Comparison of ENCODE assay signal across 2 cellular contexts in genomic region chr4:79284893-79285292, GRCh38.
TF ChIP-seq lines count a peak whose summit lies in the region.

No MANE protein-coding gene starts in this region.

TF ChIP-seq in SK-N-SH, 30 proteins besides CTCF, POLR2A, EP300 and RAD21 (continued from another document):
- TF ChIP-seq, protein P1, sequence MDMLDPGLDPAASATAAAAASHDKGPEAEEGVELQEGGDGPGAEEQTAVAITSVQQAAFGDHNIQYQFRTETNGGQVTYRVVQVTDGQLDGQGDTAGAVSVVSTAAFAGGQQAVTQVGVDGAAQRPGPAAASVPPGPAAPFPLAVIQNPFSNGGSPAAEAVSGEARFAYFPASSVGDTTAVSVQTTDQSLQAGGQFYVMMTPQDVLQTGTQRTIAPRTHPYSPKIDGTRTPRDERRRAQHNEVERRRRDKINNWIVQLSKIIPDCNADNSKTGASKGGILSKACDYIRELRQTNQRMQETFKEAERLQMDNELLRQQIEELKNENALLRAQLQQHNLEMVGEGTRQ (IDR thresholded peaks at IDR 0.05; ENCODE audit: borderline replicate concordance, low read depth, low read length), result no peak
- no peak for TF ChIP-seq NRF1 (IDR thresholded peaks at IDR 0.05; ENCODE audit: low read depth, low read length)
- no peak for TF ChIP-seq NFIC (IDR thresholded peaks at IDR 0.05; ENCODE audit: borderline replicate concordance)
- TF ChIP-seq MXI1 (IDR thresholded peaks at IDR 0.05; ENCODE audit: low read depth, low read length), result no peak
- TF ChIP-seq RXRA (IDR thresholded peaks at IDR 0.05; ENCODE audit: borderline replicate concordance, low read depth), result no peak
- TF ChIP-seq FOSL2 (IDR thresholded peaks at IDR 0.05; ENCODE audit: borderline replicate concordance, low read depth), result no peak
- no peak for TF ChIP-seq MEF2A (IDR thresholded peaks at IDR 0.05; ENCODE audit: borderline replicate concordance, low read depth)
- no peak for TF ChIP-seq TCF12 (IDR thresholded peaks at IDR 0.05)
- no peak for TF ChIP-seq FOXM1 (IDR thresholded peaks at IDR 0.05; ENCODE audit: low read depth)
- no peak for TF ChIP-seq TEAD4 (IDR thresholded peaks at IDR 0.05; ENCODE audit: borderline replicate concordance, insufficient read depth)
- no peak for TF ChIP-seq SIN3A (IDR thresholded peaks at IDR 0.05; ENCODE audit: borderline replicate concordance, low read depth, low read length)
- no peak for TF ChIP-seq ELF1 (IDR thresholded peaks at IDR 0.05)
- TF ChIP-seq YY1 (IDR thresholded peaks at IDR 0.05; ENCODE audit: low read depth), result no peak
- TF ChIP-seq, protein P2, sequence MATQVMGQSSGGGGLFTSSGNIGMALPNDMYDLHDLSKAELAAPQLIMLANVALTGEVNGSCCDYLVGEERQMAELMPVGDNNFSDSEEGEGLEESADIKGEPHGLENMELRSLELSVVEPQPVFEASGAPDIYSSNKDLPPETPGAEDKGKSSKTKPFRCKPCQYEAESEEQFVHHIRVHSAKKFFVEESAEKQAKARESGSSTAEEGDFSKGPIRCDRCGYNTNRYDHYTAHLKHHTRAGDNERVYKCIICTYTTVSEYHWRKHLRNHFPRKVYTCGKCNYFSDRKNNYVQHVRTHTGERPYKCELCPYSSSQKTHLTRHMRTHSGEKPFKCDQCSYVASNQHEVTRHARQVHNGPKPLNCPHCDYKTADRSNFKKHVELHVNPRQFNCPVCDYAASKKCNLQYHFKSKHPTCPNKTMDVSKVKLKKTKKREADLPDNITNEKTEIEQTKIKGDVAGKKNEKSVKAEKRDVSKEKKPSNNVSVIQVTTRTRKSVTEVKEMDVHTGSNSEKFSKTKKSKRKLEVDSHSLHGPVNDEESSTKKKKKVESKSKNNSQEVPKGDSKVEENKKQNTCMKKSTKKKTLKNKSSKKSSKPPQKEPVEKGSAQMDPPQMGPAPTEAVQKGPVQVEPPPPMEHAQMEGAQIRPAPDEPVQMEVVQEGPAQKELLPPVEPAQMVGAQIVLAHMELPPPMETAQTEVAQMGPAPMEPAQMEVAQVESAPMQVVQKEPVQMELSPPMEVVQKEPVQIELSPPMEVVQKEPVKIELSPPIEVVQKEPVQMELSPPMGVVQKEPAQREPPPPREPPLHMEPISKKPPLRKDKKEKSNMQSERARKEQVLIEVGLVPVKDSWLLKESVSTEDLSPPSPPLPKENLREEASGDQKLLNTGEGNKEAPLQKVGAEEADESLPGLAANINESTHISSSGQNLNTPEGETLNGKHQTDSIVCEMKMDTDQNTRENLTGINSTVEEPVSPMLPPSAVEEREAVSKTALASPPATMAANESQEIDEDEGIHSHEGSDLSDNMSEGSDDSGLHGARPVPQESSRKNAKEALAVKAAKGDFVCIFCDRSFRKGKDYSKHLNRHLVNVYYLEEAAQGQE (IDR thresholded peaks at IDR 0.05; ENCODE audit: low read depth, low read length), result no peak
- no peak for TF ChIP-seq JUND (IDR thresholded peaks at IDR 0.05)
- TF ChIP-seq RFX5 (IDR thresholded peaks at IDR 0.05; ENCODE audit: low read length), result no peak

TF ChIP-seq in SK-N-SH treated with all-trans-retinoic acid at 6 μM for 48 hours, 23 proteins besides CTCF, POLR2A, EP300 and RAD21 (continued from another document):
- TF ChIP-seq, protein P3, sequence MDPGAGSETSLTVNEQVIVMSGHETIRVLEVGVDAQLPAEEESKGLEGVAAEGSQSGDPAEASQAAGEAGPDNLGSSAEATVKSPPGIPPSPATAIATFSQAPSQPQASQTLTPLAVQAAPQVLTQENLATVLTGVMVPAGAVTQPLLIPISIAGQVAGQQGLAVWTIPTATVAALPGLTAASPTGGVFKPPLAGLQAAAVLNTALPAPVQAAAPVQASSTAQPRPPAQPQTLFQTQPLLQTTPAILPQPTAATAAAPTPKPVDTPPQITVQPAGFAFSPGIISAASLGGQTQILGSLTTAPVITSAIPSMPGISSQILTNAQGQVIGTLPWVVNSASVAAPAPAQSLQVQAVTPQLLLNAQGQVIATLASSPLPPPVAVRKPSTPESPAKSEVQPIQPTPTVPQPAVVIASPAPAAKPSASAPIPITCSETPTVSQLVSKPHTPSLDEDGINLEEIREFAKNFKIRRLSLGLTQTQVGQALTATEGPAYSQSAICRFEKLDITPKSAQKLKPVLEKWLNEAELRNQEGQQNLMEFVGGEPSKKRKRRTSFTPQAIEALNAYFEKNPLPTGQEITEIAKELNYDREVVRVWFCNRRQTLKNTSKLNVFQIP (CRISPR knock-in tag; IDR thresholded peaks at IDR 0.05; ENCODE audit: borderline replicate concordance, low read depth), result no peak
- no peak for TF ChIP-seq ZFP3 (CRISPR knock-in tag; IDR thresholded peaks at IDR 0.05)
- no peak for TF ChIP-seq ZNF565 (CRISPR knock-in tag; conservative IDR thresholded peaks at IDR 0.05; ENCODE audit: low read depth)
- no peak for TF ChIP-seq SNAI2 (CRISPR knock-in tag; IDR thresholded peaks at IDR 0.05)
- no peak for TF ChIP-seq ZNF70 (CRISPR knock-in tag; IDR thresholded peaks at IDR 0.05)
- no peak for TF ChIP-seq ARNTL (CRISPR knock-in tag; IDR thresholded peaks at IDR 0.05; ENCODE audit: borderline replicate concordance, low read depth)
- TF ChIP-seq, protein P4, sequence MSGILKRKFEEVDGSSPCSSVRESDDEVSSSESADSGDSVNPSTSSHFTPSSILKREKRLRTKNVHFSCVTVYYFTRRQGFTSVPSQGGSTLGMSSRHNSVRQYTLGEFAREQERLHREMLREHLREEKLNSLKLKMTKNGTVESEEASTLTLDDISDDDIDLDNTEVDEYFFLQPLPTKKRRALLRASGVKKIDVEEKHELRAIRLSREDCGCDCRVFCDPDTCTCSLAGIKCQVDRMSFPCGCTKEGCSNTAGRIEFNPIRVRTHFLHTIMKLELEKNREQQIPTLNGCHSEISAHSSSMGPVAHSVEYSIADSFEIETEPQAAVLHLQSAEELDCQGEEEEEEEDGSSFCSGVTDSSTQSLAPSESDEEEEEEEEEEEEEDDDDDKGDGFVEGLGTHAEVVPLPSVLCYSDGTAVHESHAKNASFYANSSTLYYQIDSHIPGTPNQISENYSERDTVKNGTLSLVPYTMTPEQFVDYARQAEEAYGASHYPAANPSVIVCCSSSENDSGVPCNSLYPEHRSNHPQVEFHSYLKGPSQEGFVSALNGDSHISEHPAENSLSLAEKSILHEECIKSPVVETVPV (CRISPR knock-in tag; IDR thresholded peaks at IDR 0.05), result no peak
